ENCODE assay signal across 8 cellular contexts in the genomic region with DNA sequence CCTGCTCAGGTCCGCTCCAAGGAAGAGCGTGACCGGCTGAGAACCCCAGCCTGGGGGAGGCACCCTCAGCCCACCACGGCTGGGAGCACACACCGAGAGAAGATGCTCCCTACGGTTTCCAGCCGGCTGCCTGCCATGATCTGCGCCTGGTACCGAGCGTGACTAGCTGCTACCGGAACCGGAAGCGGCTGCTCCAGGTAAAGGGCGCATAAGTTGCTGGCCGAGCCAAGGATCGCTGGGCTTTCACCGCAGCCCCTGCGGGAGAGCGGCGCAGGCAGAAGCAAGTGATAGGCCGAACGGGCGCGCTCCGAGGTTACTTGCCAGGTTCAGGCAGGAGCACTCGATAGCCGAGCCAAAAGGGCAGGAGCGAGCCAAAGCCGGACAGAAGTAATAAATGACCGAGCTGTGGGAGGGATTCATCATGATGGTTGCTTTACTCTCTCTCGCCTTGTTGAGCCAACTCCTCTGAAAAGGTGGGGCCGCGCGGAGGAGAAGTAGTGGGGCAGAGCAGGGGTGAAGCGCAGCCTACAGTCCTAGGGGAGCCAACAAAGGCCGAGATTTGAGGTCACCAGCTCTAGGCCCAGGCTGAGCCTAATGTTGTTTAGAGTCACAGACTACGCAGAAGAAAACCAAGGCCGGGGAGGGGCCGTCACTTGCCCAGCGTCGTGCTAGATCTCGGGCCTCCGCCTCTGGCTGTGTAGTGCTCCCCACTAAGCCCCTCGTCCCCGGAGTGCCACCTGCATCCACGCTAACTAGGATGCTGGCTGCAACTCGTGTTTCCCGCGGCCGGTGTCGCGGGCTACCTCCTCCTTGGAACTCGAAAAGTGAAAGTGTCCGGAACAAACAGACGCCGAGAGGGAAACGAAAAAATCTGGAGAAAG. TPM values are rescaled to one million over a fixed set of nuclear protein-coding genes. Genes with fewer than 3 reads are reported as not detected.
DNase-seq lines count a peak whose midpoint lies in the region; ATAC-seq and TF ChIP-seq lines count a peak whose summit lies in the region.

TSS of gene MRPS23 (minus strand) at position 171 of the 881 bp plus-strand sequence. CDS start at position 137, 34 bp downstream.

- peaks cover 40 to 60% of the 10 kb centered on the region in 2 donors for H3K4me1 ChIP-seq in thoracic aorta (ENCODE audit: control insufficient read depth in 1 of 2, low read depth in 2 of 2)

- H3K36me3 ChIP-seq in GM06990 (ENCODE audit: control insufficient read depth, insufficient read depth, low read length) (peaks cover 2% of the 10 kb centered on the region), thoracic aorta (peaks cover 3% of the 10 kb centered on the region)

- TF ChIP-seq CTCF in GM06990 (IDR thresholded peaks at IDR 0.05; ENCODE audit: insufficient read depth, low read length, poor library complexity, severe bottlenecking) = no peak
- TF ChIP-seq CTCF in omental fat pad (IDR thresholded peaks at IDR 0.05) = no peak
- no peak for TF ChIP-seq CTCF in thoracic aorta (IDR thresholded peaks at IDR 0.05)

- peak within 1 kb of the TSS; percentile 100 for H3K4me3 ChIP-seq in GM06990 (replicated peaks; ENCODE audit: low read depth, low read length)
- peak within 1 kb of the TSS; percentile 89 for H3K4me3 ChIP-seq in thoracic aorta

- H3K27me3 ChIP-seq in GM06990 (replicated peaks; ENCODE audit: control insufficient read depth, insufficient read depth, low read length) (no peaks in the 10 kb centered on the region), thoracic aorta (replicated peaks; ENCODE audit: insufficient read depth) (no peaks in the 10 kb centered on the region)

- no peaks in the 10 kb centered on the region for H3K9me3 ChIP-seq in thoracic aorta

- no peaks in the 10 kb centered on the region for H3K9me3 Mint-ChIP-seq in activated naive CD4-positive, alpha-beta T cell treated with anti-CD3 and anti-CD28 coated beads, Interleukin-2, amount 50 U/mL, for 24 hours

- H3K36me3 Mint-ChIP-seq in activated naive CD4-positive, alpha-beta T cell treated with anti-CD3 and anti-CD28 coated beads, Interleukin-2, amount 50 U/mL, for 24 hours = peaks cover 10% of the 10 kb centered on the region

- DNase-seq in GM06990 (ENCODE audit: extremely low read depth, insufficient read length) (peak; percentile 97), NCI-H1092 (lab: John Stamatoyannopoulos, UW) (peak; percentile 98), glomerular endothelial cell (ENCODE audit: extremely low read depth, low read depth, low spot score) (peak; percentile 92), omental fat pad (ENCODE audit: low spot score) (peak; percentile 75), thoracic aorta (ENCODE audit: low spot score) (peak; percentile 94)

- H3K27ac ChIP-seq in thoracic aorta = peak within 1 kb of the TSS; percentile 83 to 92

- ATAC-seq in HG02588 (IDR thresholded peaks at IDR 0.05; ENCODE audit: unreplicated experiment) (peak; percentile 90), SK-N-SH treated with all-trans-retinoic acid at 6 μM for 48 hours (peak; percentile 94), omental fat pad (ENCODE audit: low FRiP score) (peak; percentile 96), thoracic aorta (ENCODE audit: insufficient number of reproducible peaks, low FRiP score, low read depth) (peak; percentile 86)

- peak within 1 kb of the TSS; percentile 97 for H3K27ac Mint-ChIP-seq in activated naive CD4-positive, alpha-beta T cell treated with anti-CD3 and anti-CD28 coated beads, Interleukin-2, amount 50 U/mL, for 24 hours

- peak within 1 kb of the TSS; percentile 99 for H3K4me3 Mint-ChIP-seq in activated naive CD4-positive, alpha-beta T cell treated with anti-CD3 and anti-CD28 coated beads, Interleukin-2, amount 50 U/mL, for 24 hours

- no peaks in the 10 kb centered on the region for H3K27me3 Mint-ChIP-seq in activated naive CD4-positive, alpha-beta T cell treated with anti-CD3 and anti-CD28 coated beads, Interleukin-2, amount 50 U/mL, for 24 hours

- peaks cover 43% of the 10 kb centered on the region for H3K4me1 Mint-ChIP-seq in activated naive CD4-positive, alpha-beta T cell treated with anti-CD3 and anti-CD28 coated beads, Interleukin-2, amount 50 U/mL, for 24 hours

TF ChIP-seq in SK-N-SH treated with all-trans-retinoic acid at 6 μM for 48 hours, 23 proteins besides CTCF, POLR2A, EP300 and RAD21:
- TF ChIP-seq SNAI2 (CRISPR knock-in tag; IDR thresholded peaks at IDR 0.05) (no peak), TSHZ2 (CRISPR knock-in tag; IDR thresholded peaks at IDR 0.05) (peak; percentile 46; the same call in 1 of the 2 replicates), CSDC2 (CRISPR knock-in tag; IDR thresholded peaks at IDR 0.05) (0 out of 2 replicates have a peak, but pooled peaks have one; percentile 28), ZFP3 (CRISPR knock-in tag; IDR thresholded peaks at IDR 0.05) (no peak)
- TF ChIP-seq, protein P1, sequence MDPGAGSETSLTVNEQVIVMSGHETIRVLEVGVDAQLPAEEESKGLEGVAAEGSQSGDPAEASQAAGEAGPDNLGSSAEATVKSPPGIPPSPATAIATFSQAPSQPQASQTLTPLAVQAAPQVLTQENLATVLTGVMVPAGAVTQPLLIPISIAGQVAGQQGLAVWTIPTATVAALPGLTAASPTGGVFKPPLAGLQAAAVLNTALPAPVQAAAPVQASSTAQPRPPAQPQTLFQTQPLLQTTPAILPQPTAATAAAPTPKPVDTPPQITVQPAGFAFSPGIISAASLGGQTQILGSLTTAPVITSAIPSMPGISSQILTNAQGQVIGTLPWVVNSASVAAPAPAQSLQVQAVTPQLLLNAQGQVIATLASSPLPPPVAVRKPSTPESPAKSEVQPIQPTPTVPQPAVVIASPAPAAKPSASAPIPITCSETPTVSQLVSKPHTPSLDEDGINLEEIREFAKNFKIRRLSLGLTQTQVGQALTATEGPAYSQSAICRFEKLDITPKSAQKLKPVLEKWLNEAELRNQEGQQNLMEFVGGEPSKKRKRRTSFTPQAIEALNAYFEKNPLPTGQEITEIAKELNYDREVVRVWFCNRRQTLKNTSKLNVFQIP (CRISPR knock-in tag; IDR thresholded peaks at IDR 0.05; ENCODE audit: borderline replicate concordance, low read depth) = 0 out of 2 replicates have a peak, but pooled peaks have one; percentile 52

RNA-seq across cellular contexts. Expression of gene MRPS23, which starts in this region (rescaled TPM):
- total RNA-seq in glomerular endothelial cell (9.8 and 23.3 TPM in 2 replicates), omental fat pad (10 to 100 TPM in 3 of 4 donors, 1 to 10 TPM in 1; 7.9 to 17.1 (median 15.2) TPM), thoracic aorta (10 to 100 TPM; 16.2 to 16.6 TPM)

Comparison
In these comparisons a context has a peak if more than half of its experiments do, and no peak if none do; other contexts are left out.
1. Peak in every context shown above with its lines: DNase-seq, ATAC-seq, H3K4me3 ChIP-seq and H3K27ac ChIP-seq.